ENCODE assay signal across 8 cellular contexts in genomic region chr19:13165091-13165997, GRCh38.
DNase-seq lines count a peak whose midpoint lies in the region; ATAC-seq, FAIRE-seq and TF ChIP-seq lines count a peak whose summit lies in the region.

No MANE protein-coding gene starts in this region.

- H3K4me1 ChIP-seq in muscle layer of colon (ENCODE audit: insufficient read depth, low read length) = peaks cover 25% of the 10 kb centered on the region

- H3K27me3 ChIP-seq in muscle layer of colon (ENCODE audit: control insufficient read depth in 1 of 2, insufficient read depth in 2 of 2, low read length in 2 of 2) = no peaks in the 10 kb centered on the region

- no peaks in the 10 kb centered on the region for H3K27me3 Mint-ChIP-seq in stimulated activated naive CD8-positive, alpha-beta T cell treated with anti-CD3 and anti-CD28 coated beads, Interleukin-15, Interleukin-2, amounts not matched to agents 100 ng/mL and 50 ng/mL, for 24 hours

- no peak for FAIRE-seq in HTR-8/SVneo (lab: Jason Lieb, UNC)

- no peak overlapping the region for H3K4me3 Mint-ChIP-seq in stimulated activated naive CD8-positive, alpha-beta T cell treated with anti-CD3 and anti-CD28 coated beads, Interleukin-15, Interleukin-2, amounts not matched to agents 100 ng/mL and 50 ng/mL, for 24 hours

- H3K27ac ChIP-seq in muscle layer of colon (ENCODE audit: low read depth, low read length) = peak overlapping the region; percentile 91

- peaks cover 97% of the 10 kb centered on the region for H3K4me1 Mint-ChIP-seq in stimulated activated naive CD8-positive, alpha-beta T cell treated with anti-CD3 and anti-CD28 coated beads, Interleukin-15, Interleukin-2, amounts not matched to agents 100 ng/mL and 50 ng/mL, for 24 hours (ENCODE audit: low read depth)

- H3K4me3 ChIP-seq in cardiac fibroblast (replicated peaks in 1 of 2; ENCODE audit: low read depth in 2 of 2, low read length in 2 of 2) (no peak overlapping the region), muscle layer of colon (ENCODE audit: low read depth in 1 of 2, low read length in 2 of 2) (no peak overlapping the region)

- DNase-seq in stimulated activated naive CD8-positive, alpha-beta T cell treated with anti-CD3 and anti-CD28 coated beads, Interleukin-15, Interleukin-2, amounts not matched to agents 100 U/mL and 50 U/mL, for 24 hours = no peak
- DNase-seq in cardiac fibroblast (ENCODE audit: low read depth in 2 of 2) = peak; percentile 50 to 51
- DNase-seq in NCI-H1930 (lab: John Stamatoyannopoulos, UW) = no peak
- DNase-seq in HTR-8/SVneo (ENCODE audit: insufficient read length, low spot score) = no peak

- no peak overlapping the region for H3K9ac ChIP-seq in muscle layer of colon (ENCODE audit: low read length)

- H3K9me3 ChIP-seq in muscle layer of colon (ENCODE audit: low read length) = no peaks in the 10 kb centered on the region

- H3K36me3 Mint-ChIP-seq in stimulated activated naive CD8-positive, alpha-beta T cell treated with anti-CD3 and anti-CD28 coated beads, Interleukin-15, Interleukin-2, amounts not matched to agents 100 ng/mL and 50 ng/mL, for 24 hours (ENCODE audit: low read depth) = no peaks in the 10 kb centered on the region

- H3K36me3 ChIP-seq in muscle layer of colon (ENCODE audit: insufficient read depth, low read length) = no peaks in the 10 kb centered on the region

- H3K27ac Mint-ChIP-seq in stimulated activated naive CD8-positive, alpha-beta T cell treated with anti-CD3 and anti-CD28 coated beads, Interleukin-15, Interleukin-2, amounts not matched to agents 100 ng/mL and 50 ng/mL, for 24 hours = peak overlapping the region; percentile 97

- no peaks in the 10 kb centered on the region for H3K9me3 Mint-ChIP-seq in stimulated activated naive CD8-positive, alpha-beta T cell treated with anti-CD3 and anti-CD28 coated beads, Interleukin-15, Interleukin-2, amounts not matched to agents 100 ng/mL and 50 ng/mL, for 24 hours

- ATAC-seq in stimulated activated naive CD8-positive, alpha-beta T cell treated with anti-CD3 and anti-CD28 coated beads, Interleukin-15, Interleukin-2, amounts not matched to agents 100 U/mL and 50 U/mL, for 24 hours = no peak
- ATAC-seq in GM19455 (IDR thresholded peaks at IDR 0.05; ENCODE audit: unreplicated experiment) (no peak), HG03520 (IDR thresholded peaks at IDR 0.05; ENCODE audit: unreplicated experiment) (no peak)

- no peak for TF ChIP-seq CTCF in cardiac fibroblast (IDR thresholded peaks at IDR 0.05; ENCODE audit: low read depth, low read length)

Comparison
In these comparisons a context has a peak if more than half of its experiments do, and no peak if none do; other contexts are left out.
1. DNase-seq: peak in cardiac fibroblast (2 of 2); none in stimulated activated naive CD8-positive, alpha-beta T cell treated with anti-CD3 and anti-CD28 coated beads, Interleukin-15, Interleukin-2, amounts not matched to agents 100 U/mL and 50 U/mL, for 24 hours (single experiment), NCI-H1930 (0 of 2) and HTR-8/SVneo (single experiment).